ENCODE assay signal across 8 cellular contexts in the genomic region with DNA sequence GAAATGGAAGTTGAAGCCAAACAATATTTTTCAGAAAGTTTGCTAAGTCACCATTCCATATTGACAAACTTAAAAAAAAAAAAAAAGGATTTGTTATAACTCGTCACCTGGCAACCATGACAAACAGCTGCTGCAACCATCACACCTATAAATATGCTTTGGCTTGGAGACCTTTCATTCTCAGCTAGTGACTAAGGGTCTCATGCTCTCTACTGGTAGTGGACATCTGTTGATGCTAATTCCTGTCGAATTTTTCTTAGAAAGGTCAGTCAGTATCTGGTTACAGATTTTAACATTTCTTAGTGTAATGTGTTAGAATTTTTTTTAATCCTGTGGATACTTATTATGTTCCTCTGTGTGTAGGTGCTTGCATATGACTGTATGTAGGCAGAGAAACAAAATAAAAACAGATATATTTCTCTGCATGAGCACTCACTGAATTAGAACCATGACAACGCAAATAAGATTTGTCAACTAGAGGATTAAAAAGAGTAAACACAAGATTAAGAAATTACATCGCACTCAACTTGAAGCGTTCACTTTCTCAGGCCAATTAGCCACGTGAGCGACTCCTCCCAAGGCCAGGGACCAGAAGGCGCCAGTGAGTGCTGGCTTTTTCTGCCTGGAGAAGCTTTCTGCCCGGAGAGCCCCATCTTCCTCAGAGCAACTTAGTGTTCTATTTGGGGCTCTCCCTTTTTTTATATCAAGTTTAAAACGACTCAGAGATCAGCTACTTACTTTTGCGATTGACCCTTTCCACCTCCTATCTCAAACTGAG. TPM values are rescaled to one million over a fixed set of nuclear protein-coding genes. Genes with fewer than 3 reads are reported as not detected.
DNase-seq lines count a peak whose midpoint lies in the region; ATAC-seq and TF ChIP-seq lines count a peak whose summit lies in the region.

No MANE protein-coding gene starts in this region.

- no peak overlapping the region for H3K27ac ChIP-seq in effector memory CD4-positive, alpha-beta T cell (ENCODE audit: insufficient read depth, low read length, poor library complexity, severe bottlenecking)

- H3K27ac Mint-ChIP-seq in chondrocyte (ENCODE audit: unreplicated experiment) = peak overlapping the region; percentile 60

- H3K27me3 Mint-ChIP-seq in chondrocyte (ENCODE audit: low read depth) = no peaks in the 10 kb centered on the region

- no peak for TF ChIP-seq CTCF in AG10803 (conservative IDR thresholded peaks at IDR 0.05; ENCODE audit: low read length)
- no peak for TF ChIP-seq CTCF in chondrocyte (IDR thresholded peaks at IDR 0.05)
- TF ChIP-seq CTCF in mucosa of descending colon (IDR thresholded peaks at IDR 0.05) = no peak

- H3K9me3 Mint-ChIP-seq in chondrocyte (ENCODE audit: low read depth) = peaks cover 10% of the 10 kb centered on the region

- peak; percentile 78 for ATAC-seq in mucosa of descending colon
- no peak for ATAC-seq in GM18498 (IDR thresholded peaks at IDR 0.05; ENCODE audit: unreplicated experiment)

- DNase-seq in AG10803 (ENCODE audit: low read depth) = peak; percentile 88
- DNase-seq in LHCN-M2 (ENCODE audit: low read depth) = peak; percentile 99
- DNase-seq in chondrocyte (ENCODE audit: low spot score) = no peak
- peak; percentile 66 to 73 (median 72) for DNase-seq in mucosa of descending colon
- no peak for DNase-seq in SKM-1 treated with dmso at 0.1 percent for 144 hours (lab: John Stamatoyannopoulos, UW; ENCODE audit: unreplicated experiment)
- DNase-seq in effector memory CD4-positive, alpha-beta T cell = no peak
- no peak for DNase-seq in HuH-7 (ENCODE audit: low spot score)

- no peaks in the 10 kb centered on the region for H3K27me3 ChIP-seq in effector memory CD4-positive, alpha-beta T cell (replicated peaks; ENCODE audit: control insufficient read depth, insufficient read depth, low read length, poor library complexity, severe bottlenecking)

- H3K4me1 ChIP-seq in mucosa of descending colon (ENCODE audit: low read depth) = peaks cover 25% of the 10 kb centered on the region
- no peaks in the 10 kb centered on the region for H3K4me1 ChIP-seq in effector memory CD4-positive, alpha-beta T cell (ENCODE audit: control insufficient read depth, insufficient read depth, low read length, poor library complexity, severe bottlenecking)

- no peak overlapping the region for H3K4me3 ChIP-seq in AG10803 (ENCODE audit: low read length)
- H3K4me3 ChIP-seq in mucosa of descending colon = no peak overlapping the region
- no peak overlapping the region for H3K4me3 ChIP-seq in effector memory CD4-positive, alpha-beta T cell (ENCODE audit: insufficient read depth, low read depth, low read length, poor library complexity, severe bottlenecking)

- no peak overlapping the region for H3K4me3 Mint-ChIP-seq in chondrocyte (ENCODE audit: unreplicated experiment)

- H3K36me3 ChIP-seq in mucosa of descending colon (ENCODE audit: low read depth) = no peaks in the 10 kb centered on the region
- no peaks in the 10 kb centered on the region for H3K36me3 ChIP-seq in effector memory CD4-positive, alpha-beta T cell (ENCODE audit: control insufficient read depth, insufficient read depth, low read length)

- peaks cover 23% of the 10 kb centered on the region for H3K4me1 Mint-ChIP-seq in chondrocyte (ENCODE audit: low read depth)

- peaks cover 6% of the 10 kb centered on the region for H3K36me3 Mint-ChIP-seq in chondrocyte (ENCODE audit: low read depth)

- intact Hi-C loops in mucosa of descending colon (cut with DNase I, micrococcal nuclease) = no loop called here

- peaks cover 6% of the 10 kb centered on the region for H3K9me3 ChIP-seq in mucosa of descending colon
- H3K9me3 ChIP-seq in effector memory CD4-positive, alpha-beta T cell (ENCODE audit: control insufficient read depth, low read length) = peaks cover 4% of the 10 kb centered on the region

RNA-seq across cellular contexts. Expression of a gene that starts 27.0 kb away (rescaled TPM):
- total RNA-seq in LHCN-M2 (2014; rRNA removed) = 40.4 and 50.9 TPM in 2 replicates
- polyA plus RNA-seq in LHCN-M2 (2012) = 55.3 TPM
- total RNA-seq in chondrocyte = 30.5 to 32.7 TPM (median 30.9 TPM) in 3 replicates
- 10 to 100 TPM; 34.1 to 48.5 (median 38.4) TPM for total RNA-seq in mucosa of descending colon

Comparison
In these comparisons a context has a peak if more than half of its experiments do, and no peak if none do; other contexts are left out.
1. DNase-seq: peak in AG10803 (single experiment), LHCN-M2 (single experiment) and mucosa of descending colon (3 of 3); none in chondrocyte (single experiment), SKM-1 treated with dmso at 0.1 percent for 144 hours (single experiment), effector memory CD4-positive, alpha-beta T cell (0 of 3) and HuH-7 (single experiment).